24 cellular contexts compared by ENCODE assay signal in genomic region chr9:135062254-135062653, GRCh38. TPM values are rescaled to one million over a fixed set of nuclear protein-coding genes. Genes with fewer than 3 reads are reported as not detected.
"Had no signal": no experiment of that assay in that cellular context is flagged by ENCODE, and none has a peak within 500 bp of the region (broad histone marks: within the 10 kb centered on the region; RNA-seq: fewer than 3 reads in every experiment).

No MANE protein-coding gene starts in this region.

- H3K9me3 Mint-ChIP-seq: natural killer cell treated with Interleukin-12 subunit alpha and Interleukin-12 subunit beta and Interleukin-15 and Interleukin-18, amount 100 ng/mL, for 72 hours had no signal

- H3K4me1 ChIP-seq: pancreas, right lobe of liver, stomach, testis, tibial artery had no signal

- H3K4me3 Mint-ChIP-seq: effector memory CD8-positive, alpha-beta T cell; memory B cell; mesothelial cell of epicardium; naive B cell; natural killer cell treated with Interleukin-12 subunit alpha and Interleukin-12 subunit beta and Interleukin-15 and Interleukin-18, amount 100 ng/mL, for 72 hours; neural crest cell; stimulated activated effector memory CD8-positive, alpha-beta T cell treated with anti-CD3 and anti-CD28 coated beads, Interleukin-12 subunit alpha, Interleukin-12 subunit beta, amount 100 ng/mL, for 72 hours; type B pancreatic cell had no signal

- H3K27ac Mint-ChIP-seq: effector memory CD8-positive, alpha-beta T cell; memory B cell; mesothelial cell of epicardium; naive B cell; natural killer cell treated with Interleukin-12 subunit alpha and Interleukin-12 subunit beta and Interleukin-15 and Interleukin-18, amount 100 ng/mL, for 72 hours; progenitor cell of endocrine pancreas; stimulated activated effector memory CD8-positive, alpha-beta T cell treated with anti-CD3 and anti-CD28 coated beads, Interleukin-12 subunit alpha, Interleukin-12 subunit beta, amount 100 ng/mL, for 72 hours; type B pancreatic cell had no signal

- DNase-seq: cortex of kidney; effector memory CD8-positive, alpha-beta T cell; kidney; mucosa of descending colon; naive B cell; stimulated activated CD4-positive, alpha-beta T cell treated with anti-CD3 and anti-CD28 coated beads, Interleukin-2, amount 100 ng/mL, for 24 hours; stimulated activated CD4-positive, alpha-beta T cell treated with anti-CD3 and anti-CD28 coated beads, Interleukin-4, amount 100 ng/mL, for 24 hours; stimulated activated naive CD4-positive, alpha-beta T cell treated with Interleukin-2 at 50 U/mL for 16 hours; stomach; testis had no signal

- H3K27me3 ChIP-seq: pancreas, right lobe of liver, testis had no signal

- H3K4me1 Mint-ChIP-seq: memory B cell; mesothelial cell of epicardium; naive B cell; neural crest cell; stimulated activated effector memory CD8-positive, alpha-beta T cell treated with anti-CD3 and anti-CD28 coated beads, Interleukin-12 subunit alpha, Interleukin-12 subunit beta, amount 100 ng/mL, for 72 hours had no signal

- ATAC-seq: effector memory CD8-positive, alpha-beta T cell; left lobe of liver; mucosa of descending colon; natural killer cell treated with Interleukin-12 subunit alpha and Interleukin-12 subunit beta and Interleukin-15 and Interleukin-18, amount 100 ng/mL, for 72 hours; pancreas; right lobe of liver; stimulated activated effector memory CD8-positive, alpha-beta T cell treated with anti-CD3 and anti-CD28 coated beads, Interleukin-12 subunit alpha, Interleukin-12 subunit beta, amount 100 ng/mL, for 72 hours had no signal

- H3K36me3 Mint-ChIP-seq: natural killer cell treated with Interleukin-12 subunit alpha and Interleukin-12 subunit beta and Interleukin-15 and Interleukin-18, amount 100 ng/mL, for 72 hours; stimulated activated effector memory CD8-positive, alpha-beta T cell treated with anti-CD3 and anti-CD28 coated beads, Interleukin-12 subunit alpha, Interleukin-12 subunit beta, amount 100 ng/mL, for 72 hours had no signal

- H3K4me3 ChIP-seq: lung, mucosa of descending colon, pancreas, right lobe of liver, smooth muscle cell, stomach, testis, tibial artery had no signal

- H3K9me3 ChIP-seq: neutrophil, pancreas, right lobe of liver, testis had no signal

- H3K27ac ChIP-seq: neutrophil, pancreas, right lobe of liver, stomach, testis, tibial artery had no signal

- H3K36me3 ChIP-seq: neutrophil, pancreas, right lobe of liver, stomach, tibial artery had no signal

RNA-seq across cellular contexts. Expression of gene OLFM1, which starts 25.2 kb away (rescaled TPM):
- total RNA-seq: natural killer cell treated with Interleukin-12 subunit alpha and Interleukin-12 subunit beta and Interleukin-15 and Interleukin-18, amount 100 ng/mL, for 72 hours had no signal
